ENCODE assay signal across 19 cellular contexts in genomic region chr2:204680576-204680975, GRCh38.
DNase-seq lines count a peak whose midpoint lies in the region; ATAC-seq and TF ChIP-seq lines count a peak whose summit lies in the region.
"Had no signal": no experiment of that assay in that cellular context is flagged by ENCODE, and none has a peak within 500 bp of the region (broad histone marks: within the 10 kb centered on the region; RNA-seq: fewer than 3 reads in every experiment).

No MANE protein-coding gene starts in this region.

- no peak overlapping the region for H3K27ac Mint-ChIP-seq in activated naive CD8-positive, alpha-beta T cell treated with anti-CD3 and anti-CD28 coated beads for 36 hours

- H2AFZ ChIP-seq in osteoblast (ENCODE audit: low read length) = no peak overlapping the region

- no peak for TF ChIP-seq RAD21 in Ishikawa (IDR thresholded peaks at IDR 0.05; ENCODE audit: low read depth)

- H3K79me2 ChIP-seq in osteoblast (ENCODE audit: insufficient read depth, low read length) = no peaks in the 10 kb centered on the region

- no peak for TF ChIP-seq POLR2A in upper lobe of left lung (IDR thresholded peaks at IDR 0.05)

- H3K9me3 Mint-ChIP-seq in activated naive CD8-positive, alpha-beta T cell treated with anti-CD3 and anti-CD28 coated beads for 36 hours = no peaks in the 10 kb centered on the region

- H3K9me3 ChIP-seq in osteoblast (ENCODE audit: low read depth, low read length) (no peaks in the 10 kb centered on the region), upper lobe of left lung (no peaks in the 10 kb centered on the region)
- H3K9me3 ChIP-seq: HAP-1, Peyer's patch had no signal

- H3K36me3 Mint-ChIP-seq in activated naive CD8-positive, alpha-beta T cell treated with anti-CD3 and anti-CD28 coated beads for 36 hours = no peaks in the 10 kb centered on the region

- no peak overlapping the region for H3K4me3 Mint-ChIP-seq in activated naive CD8-positive, alpha-beta T cell treated with anti-CD3 and anti-CD28 coated beads for 36 hours

- H3K27me3 Mint-ChIP-seq in activated naive CD8-positive, alpha-beta T cell treated with anti-CD3 and anti-CD28 coated beads for 36 hours = no peaks in the 10 kb centered on the region

- WGBS in upper lobe of left lung, 2 donors = 76 to 84% methylated on average over 2 of the region's 2 CpGs

- H3K36me3 ChIP-seq in osteoblast (ENCODE audit: insufficient read depth, low read length) (no peaks in the 10 kb centered on the region), upper lobe of left lung (no peaks in the 10 kb centered on the region)
- H3K36me3 ChIP-seq: HAP-1, Peyer's patch had no signal

- no peak for ATAC-seq in upper lobe of left lung (ENCODE audit: low FRiP score in 2 of 2)
- ATAC-seq in HG03280 (IDR thresholded peaks at IDR 0.05; ENCODE audit: unreplicated experiment) = no peak
- ATAC-seq in stimulated activated naive CD8-positive, alpha-beta T cell treated with anti-CD3 and anti-CD28 coated beads, Interleukin-15, Interleukin-2, amounts not matched to agents 100 U/mL and 50 U/mL, for 24 hours = no peak
- ATAC-seq: Right ventricle myocardium inferior had no signal

- H4K20me1 ChIP-seq in osteoblast (ENCODE audit: insufficient read depth, low read length) = no peaks in the 10 kb centered on the region

- peak overlapping the region; percentile 10 for H3K27ac ChIP-seq in osteoblast (ENCODE audit: low read depth, low read length)
- no peak overlapping the region for H3K27ac ChIP-seq in upper lobe of left lung
- H3K27ac ChIP-seq: C4-2B, Peyer's patch, SK-N-MC had no signal

- H3K4me2 ChIP-seq in osteoblast (ENCODE audit: insufficient read depth, low read length) = no peak overlapping the region

- H3K4me1 ChIP-seq in osteoblast (ENCODE audit: insufficient read depth, low read length) (peaks cover 7% of the 10 kb centered on the region), upper lobe of left lung (peaks cover 0 to 9% (median 6%) of the 10 kb centered on the region in 4 donors)
- H3K4me1 ChIP-seq: Peyer's patch had no signal

- H3K4me3 ChIP-seq in choroid plexus epithelial cell (ENCODE audit: low read depth, low read length) (no peak overlapping the region), osteoblast (ENCODE audit: insufficient read depth, low read length) (no peak overlapping the region), upper lobe of left lung (no peak overlapping the region)
- H3K4me3 ChIP-seq: HAP-1, Peyer's patch, SK-N-MC had no signal

- DNase-seq in EH (ENCODE audit: low read depth) (peak; percentile 53), choroid plexus epithelial cell (ENCODE audit: low read depth) (peak; percentile 64), osteoblast (ENCODE audit: insufficient read length, low spot score, missing footprints) (no peak), upper lobe of left lung (no peak)
- DNase-seq in activated naive CD8-positive, alpha-beta T cell treated with anti-CD3 and anti-CD28 coated beads for 36 hours = no peak
- no peak for DNase-seq in stimulated activated naive CD8-positive, alpha-beta T cell treated with anti-CD3 and anti-CD28 coated beads, Interleukin-15, Interleukin-2, amounts not matched to agents 100 U/mL and 50 U/mL, for 24 hours
- DNase-seq: DMS79 treated with DMSO at 0.1 percent for 48 hours, NCI-H1092 treated with DMSO at 0.1 percent for 48 hours, NCI-H146, NCI-H2029 treated with DMSO at 0.1 percent for 48 hours, NCI-H446 treated with DMSO at 0.1 percent for 48 hours, NCI-H69, Peyer's patch had no signal

- no peaks in the 10 kb centered on the region for H3K4me1 Mint-ChIP-seq in activated naive CD8-positive, alpha-beta T cell treated with anti-CD3 and anti-CD28 coated beads for 36 hours

- TF ChIP-seq CTCF in choroid plexus epithelial cell (conservative IDR thresholded peaks at IDR 0.05; ENCODE audit: low read depth, low read length) = no peak
- no peak for TF ChIP-seq CTCF in osteoblast (IDR thresholded peaks at IDR 0.05; ENCODE audit: extremely low read depth, low read depth, low read length)
- TF ChIP-seq CTCF in upper lobe of left lung (IDR thresholded peaks at IDR 0.05) = no peak

- TF ChIP-seq EP300 in Ishikawa (IDR thresholded peaks at IDR 0.05; ENCODE audit: borderline replicate concordance) (no peak), upper lobe of left lung (IDR thresholded peaks at IDR 0.05) (no peak)

- no peaks in the 10 kb centered on the region for H3K27me3 ChIP-seq in osteoblast (ENCODE audit: insufficient read depth, low read length)
- H3K27me3 ChIP-seq in upper lobe of left lung = no peaks in the 10 kb centered on the region
- H3K27me3 ChIP-seq: Peyer's patch had no signal

TF ChIP-seq in Ishikawa, 13 proteins besides CTCF, POLR2A, EP300 and RAD21:
- TF ChIP-seq CREB1 (IDR thresholded peaks at IDR 0.05; ENCODE audit: low read depth) (no peak), TEAD4 (IDR thresholded peaks at IDR 0.05) (peak; percentile 38; the same call in 1 of the 2 replicates)
- TF ChIP-seq, protein P1, sequence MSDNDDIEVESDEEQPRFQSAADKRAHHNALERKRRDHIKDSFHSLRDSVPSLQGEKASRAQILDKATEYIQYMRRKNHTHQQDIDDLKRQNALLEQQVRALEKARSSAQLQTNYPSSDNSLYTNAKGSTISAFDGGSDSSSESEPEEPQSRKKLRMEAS (IDR thresholded peaks at IDR 0.05) = no peak
TF ChIP-seq in Ishikawa: peak in this region for 1.

Comparison
In these comparisons a context has a peak if more than half of its experiments do, and no peak if none do; other contexts are left out.
1. DNase-seq: peak in EH (single experiment) and choroid plexus epithelial cell (single experiment); none in osteoblast (single experiment), upper lobe of left lung (0 of 2), activated naive CD8-positive, alpha-beta T cell treated with anti-CD3 and anti-CD28 coated beads for 36 hours (single experiment) and stimulated activated naive CD8-positive, alpha-beta T cell treated with anti-CD3 and anti-CD28 coated beads, Interleukin-15, Interleukin-2, amounts not matched to agents 100 U/mL and 50 U/mL, for 24 hours (single experiment).